1 cellular context compared by ENCODE assay signal in the genomic region with DNA sequence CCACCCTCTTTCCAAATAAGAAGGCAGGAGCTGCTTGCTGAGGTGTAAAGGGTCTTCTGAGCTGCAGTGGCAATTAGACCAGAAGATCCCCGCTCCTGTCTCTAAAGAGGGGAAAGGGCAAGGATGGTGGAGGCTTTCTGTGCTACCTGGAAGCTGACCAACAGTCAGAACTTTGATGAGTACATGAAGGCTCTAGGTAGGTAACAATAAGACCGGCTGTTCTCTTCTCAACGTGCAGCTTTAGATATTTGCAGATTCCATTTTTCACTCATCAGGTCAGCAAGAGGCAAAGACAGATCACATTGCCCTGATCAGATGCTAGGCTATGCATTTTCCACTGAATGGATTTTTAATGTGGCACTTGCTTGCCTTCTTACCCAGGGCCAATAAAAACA.
TF ChIP-seq lines count a peak whose summit lies in the region.

Gene FABP7, plus strand, starts transcription at position 45 of the 395 bp plus-strand sequence. Its CDS starts 79 bp downstream, at position 124.

TF ChIP-seq in SK-N-SH, 30 proteins besides CTCF, POLR2A, EP300 and RAD21:
- no peak for TF ChIP-seq PBX3 (IDR thresholded peaks at IDR 0.05)
- no peak for TF ChIP-seq ELF1 (IDR thresholded peaks at IDR 0.05)
- no peak for TF ChIP-seq FOXJ3 (CRISPR knock-in tag; IDR thresholded peaks at IDR 0.05)
- no peak for TF ChIP-seq TEAD4 (IDR thresholded peaks at IDR 0.05; ENCODE audit: borderline replicate concordance, insufficient read depth)
- TF ChIP-seq, protein P1, sequence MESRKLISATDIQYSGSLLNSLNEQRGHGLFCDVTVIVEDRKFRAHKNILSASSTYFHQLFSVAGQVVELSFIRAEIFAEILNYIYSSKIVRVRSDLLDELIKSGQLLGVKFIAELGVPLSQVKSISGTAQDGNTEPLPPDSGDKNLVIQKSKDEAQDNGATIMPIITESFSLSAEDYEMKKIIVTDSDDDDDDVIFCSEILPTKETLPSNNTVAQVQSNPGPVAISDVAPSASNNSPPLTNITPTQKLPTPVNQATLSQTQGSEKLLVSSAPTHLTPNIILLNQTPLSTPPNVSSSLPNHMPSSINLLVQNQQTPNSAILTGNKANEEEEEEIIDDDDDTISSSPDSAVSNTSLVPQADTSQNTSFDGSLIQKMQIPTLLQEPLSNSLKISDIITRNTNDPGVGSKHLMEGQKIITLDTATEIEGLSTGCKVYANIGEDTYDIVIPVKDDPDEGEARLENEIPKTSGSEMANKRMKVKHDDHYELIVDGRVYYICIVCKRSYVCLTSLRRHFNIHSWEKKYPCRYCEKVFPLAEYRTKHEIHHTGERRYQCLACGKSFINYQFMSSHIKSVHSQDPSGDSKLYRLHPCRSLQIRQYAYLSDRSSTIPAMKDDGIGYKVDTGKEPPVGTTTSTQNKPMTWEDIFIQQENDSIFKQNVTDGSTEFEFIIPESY (IDR thresholded peaks at IDR 0.05; ENCODE audit: borderline replicate concordance, low read depth), result no peak
TF ChIP-seq in SK-N-SH: peak in this region for 0.
